1 cellular context compared by ENCODE assay signal in genomic region chr6:30396833-30397479, GRCh38.
A peak's percentile ranks its signal among the peaks of the same experiment; 100 is the strongest.
TF ChIP-seq lines count a peak whose summit lies in the region.

No MANE protein-coding gene starts in this region.

TF ChIP-seq in HepG2, 621 proteins besides CTCF, POLR2A, EP300 and RAD21 (continued from another document and continues in another):
- TF ChIP-seq ZNF513 (CRISPR knock-in tag; conservative IDR thresholded peaks at IDR 0.05) (no peak), ZNF792 (CRISPR knock-in tag; IDR thresholded peaks at IDR 0.05) (no peak), CBFB (CRISPR knock-in tag; IDR thresholded peaks at IDR 0.05) (peak; percentile 64; the same call in 1 of the 2 replicates), ZBTB3 (CRISPR knock-in tag; IDR thresholded peaks at IDR 0.05; ENCODE audit: borderline replicate concordance, low read depth) (no peak), SMAD3 (CRISPR knock-in tag; IDR thresholded peaks at IDR 0.05) (no peak), FOXK1 (CRISPR knock-in tag; IDR thresholded peaks at IDR 0.05; ENCODE audit: borderline replicate concordance, low read depth) (no peak), MXI1 (IDR thresholded peaks at IDR 0.05; ENCODE audit: borderline replicate concordance, low read depth, low read length) (no peak), RXRA (CRISPR knock-in tag; IDR thresholded peaks at IDR 0.05) (0 out of 2 replicates have a peak, but pooled peaks have one; percentile 30), ZFP62 (CRISPR knock-in tag; IDR thresholded peaks at IDR 0.05) (no peak), IRF9 (CRISPR knock-in tag; IDR thresholded peaks at IDR 0.05; ENCODE audit: borderline replicate concordance) (0 out of 2 replicates have a peak, but pooled peaks have one; percentile 49), NCOA5 (CRISPR knock-in tag; IDR thresholded peaks at IDR 0.05) (no peak), ZNF207 (IDR thresholded peaks at IDR 0.05; ENCODE audit: borderline replicate concordance) (no peak), KDM5A (IDR thresholded peaks at IDR 0.05; ENCODE audit: borderline replicate concordance, low read length) (no peak), ZNF20 (CRISPR knock-in tag; IDR thresholded peaks at IDR 0.05) (no peak), SATB2 (CRISPR knock-in tag; IDR thresholded peaks at IDR 0.05) (no peak), ZNF687 (CRISPR knock-in tag; IDR thresholded peaks at IDR 0.05) (peak; percentile 57), ZMYM2 (CRISPR knock-in tag; IDR thresholded peaks at IDR 0.05) (no peak), ZNF672 (CRISPR knock-in tag; IDR thresholded peaks at IDR 0.05) (no peak), MED13 (CRISPR knock-in tag; IDR thresholded peaks at IDR 0.05) (no peak), ZBTB4 (CRISPR knock-in tag; IDR thresholded peaks at IDR 0.05; ENCODE audit: borderline replicate concordance) (no peak), ZNF709 (CRISPR knock-in tag; IDR thresholded peaks at IDR 0.05) (no peak), ZNF7 (CRISPR knock-in tag; IDR thresholded peaks at IDR 0.05) (no peak), ZFP36L1 (CRISPR knock-in tag; IDR thresholded peaks at IDR 0.05) (no peak), AHR (CRISPR knock-in tag; IDR thresholded peaks at IDR 0.05) (0 out of 2 replicates have a peak, but pooled peaks have one; percentile 29), ZMAT3 (CRISPR knock-in tag; conservative IDR thresholded peaks at IDR 0.05) (no peak), ASH2L (IDR thresholded peaks at IDR 0.05; ENCODE audit: insufficient read length, low read depth, low read length) (no peak), ZNF160 (CRISPR knock-in tag; IDR thresholded peaks at IDR 0.05) (no peak), ZNF180 (CRISPR knock-in tag; IDR thresholded peaks at IDR 0.05; ENCODE audit: borderline replicate concordance, low read depth) (no peak), FOXP1 (IDR thresholded peaks at IDR 0.05) (no peak), FOXP1 (CRISPR knock-in tag; IDR thresholded peaks at IDR 0.05) (no peak), ATM (IDR thresholded peaks at IDR 0.05; ENCODE audit: borderline replicate concordance) (no peak), TFDP1 (CRISPR knock-in tag; IDR thresholded peaks at IDR 0.05; ENCODE audit: borderline replicate concordance) (no peak)
- TF ChIP-seq, protein P1, sequence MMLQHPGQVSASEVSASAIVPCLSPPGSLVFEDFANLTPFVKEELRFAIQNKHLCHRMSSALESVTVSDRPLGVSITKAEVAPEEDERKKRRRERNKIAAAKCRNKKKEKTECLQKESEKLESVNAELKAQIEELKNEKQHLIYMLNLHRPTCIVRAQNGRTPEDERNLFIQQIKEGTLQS (CRISPR knock-in tag; IDR thresholded peaks at IDR 0.05): no peak
- TF ChIP-seq, protein P2, sequence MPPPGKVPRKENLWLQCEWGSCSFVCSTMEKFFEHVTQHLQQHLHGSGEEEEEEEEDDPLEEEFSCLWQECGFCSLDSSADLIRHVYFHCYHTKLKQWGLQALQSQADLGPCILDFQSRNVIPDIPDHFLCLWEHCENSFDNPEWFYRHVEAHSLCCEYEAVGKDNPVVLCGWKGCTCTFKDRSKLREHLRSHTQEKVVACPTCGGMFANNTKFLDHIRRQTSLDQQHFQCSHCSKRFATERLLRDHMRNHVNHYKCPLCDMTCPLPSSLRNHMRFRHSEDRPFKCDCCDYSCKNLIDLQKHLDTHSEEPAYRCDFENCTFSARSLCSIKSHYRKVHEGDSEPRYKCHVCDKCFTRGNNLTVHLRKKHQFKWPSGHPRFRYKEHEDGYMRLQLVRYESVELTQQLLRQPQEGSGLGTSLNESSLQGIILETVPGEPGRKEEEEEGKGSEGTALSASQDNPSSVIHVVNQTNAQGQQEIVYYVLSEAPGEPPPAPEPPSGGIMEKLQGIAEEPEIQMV (CRISPR knock-in tag; IDR thresholded peaks at IDR 0.05; ENCODE audit: low read depth): peak; percentile 68; the same call in 1 of the 2 replicates
- TF ChIP-seq, protein P3, sequence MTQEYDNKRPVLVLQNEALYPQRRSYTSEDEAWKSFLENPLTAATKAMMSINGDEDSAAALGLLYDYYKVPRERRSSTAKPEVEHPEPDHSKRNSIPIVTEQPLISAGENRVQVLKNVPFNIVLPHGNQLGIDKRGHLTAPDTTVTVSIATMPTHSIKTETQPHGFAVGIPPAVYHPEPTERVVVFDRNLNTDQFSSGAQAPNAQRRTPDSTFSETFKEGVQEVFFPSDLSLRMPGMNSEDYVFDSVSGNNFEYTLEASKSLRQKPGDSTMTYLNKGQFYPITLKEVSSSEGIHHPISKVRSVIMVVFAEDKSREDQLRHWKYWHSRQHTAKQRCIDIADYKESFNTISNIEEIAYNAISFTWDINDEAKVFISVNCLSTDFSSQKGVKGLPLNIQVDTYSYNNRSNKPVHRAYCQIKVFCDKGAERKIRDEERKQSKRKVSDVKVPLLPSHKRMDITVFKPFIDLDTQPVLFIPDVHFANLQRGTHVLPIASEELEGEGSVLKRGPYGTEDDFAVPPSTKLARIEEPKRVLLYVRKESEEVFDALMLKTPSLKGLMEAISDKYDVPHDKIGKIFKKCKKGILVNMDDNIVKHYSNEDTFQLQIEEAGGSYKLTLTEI (CRISPR knock-in tag; conservative IDR thresholded peaks at IDR 0.05): no peak
- TF ChIP-seq, protein P4, sequence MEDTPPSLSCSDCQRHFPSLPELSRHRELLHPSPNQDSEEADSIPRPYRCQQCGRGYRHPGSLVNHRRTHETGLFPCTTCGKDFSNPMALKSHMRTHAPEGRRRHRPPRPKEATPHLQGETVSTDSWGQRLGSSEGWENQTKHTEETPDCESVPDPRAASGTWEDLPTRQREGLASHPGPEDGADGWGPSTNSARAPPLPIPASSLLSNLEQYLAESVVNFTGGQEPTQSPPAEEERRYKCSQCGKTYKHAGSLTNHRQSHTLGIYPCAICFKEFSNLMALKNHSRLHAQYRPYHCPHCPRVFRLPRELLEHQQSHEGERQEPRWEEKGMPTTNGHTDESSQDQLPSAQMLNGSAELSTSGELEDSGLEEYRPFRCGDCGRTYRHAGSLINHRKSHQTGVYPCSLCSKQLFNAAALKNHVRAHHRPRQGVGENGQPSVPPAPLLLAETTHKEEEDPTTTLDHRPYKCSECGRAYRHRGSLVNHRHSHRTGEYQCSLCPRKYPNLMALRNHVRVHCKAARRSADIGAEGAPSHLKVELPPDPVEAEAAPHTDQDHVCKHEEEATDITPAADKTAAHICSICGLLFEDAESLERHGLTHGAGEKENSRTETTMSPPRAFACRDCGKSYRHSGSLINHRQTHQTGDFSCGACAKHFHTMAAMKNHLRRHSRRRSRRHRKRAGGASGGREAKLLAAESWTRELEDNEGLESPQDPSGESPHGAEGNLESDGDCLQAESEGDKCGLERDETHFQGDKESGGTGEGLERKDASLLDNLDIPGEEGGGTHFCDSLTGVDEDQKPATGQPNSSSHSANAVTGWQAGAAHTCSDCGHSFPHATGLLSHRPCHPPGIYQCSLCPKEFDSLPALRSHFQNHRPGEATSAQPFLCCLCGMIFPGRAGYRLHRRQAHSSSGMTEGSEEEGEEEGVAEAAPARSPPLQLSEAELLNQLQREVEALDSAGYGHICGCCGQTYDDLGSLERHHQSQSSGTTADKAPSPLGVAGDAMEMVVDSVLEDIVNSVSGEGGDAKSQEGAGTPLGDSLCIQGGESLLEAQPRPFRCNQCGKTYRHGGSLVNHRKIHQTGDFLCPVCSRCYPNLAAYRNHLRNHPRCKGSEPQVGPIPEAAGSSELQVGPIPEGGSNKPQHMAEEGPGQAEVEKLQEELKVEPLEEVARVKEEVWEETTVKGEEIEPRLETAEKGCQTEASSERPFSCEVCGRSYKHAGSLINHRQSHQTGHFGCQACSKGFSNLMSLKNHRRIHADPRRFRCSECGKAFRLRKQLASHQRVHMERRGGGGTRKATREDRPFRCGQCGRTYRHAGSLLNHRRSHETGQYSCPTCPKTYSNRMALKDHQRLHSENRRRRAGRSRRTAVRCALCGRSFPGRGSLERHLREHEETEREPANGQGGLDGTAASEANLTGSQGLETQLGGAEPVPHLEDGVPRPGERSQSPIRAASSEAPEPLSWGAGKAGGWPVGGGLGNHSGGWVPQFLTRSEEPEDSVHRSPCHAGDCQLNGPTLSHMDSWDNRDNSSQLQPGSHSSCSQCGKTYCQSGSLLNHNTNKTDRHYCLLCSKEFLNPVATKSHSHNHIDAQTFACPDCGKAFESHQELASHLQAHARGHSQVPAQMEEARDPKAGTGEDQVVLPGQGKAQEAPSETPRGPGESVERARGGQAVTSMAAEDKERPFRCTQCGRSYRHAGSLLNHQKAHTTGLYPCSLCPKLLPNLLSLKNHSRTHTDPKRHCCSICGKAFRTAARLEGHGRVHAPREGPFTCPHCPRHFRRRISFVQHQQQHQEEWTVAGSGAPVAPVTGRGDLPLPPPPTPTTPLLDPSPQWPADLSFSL (CRISPR knock-in tag; IDR thresholded peaks at IDR 0.05): no peak
- TF ChIP-seq, protein P5, sequence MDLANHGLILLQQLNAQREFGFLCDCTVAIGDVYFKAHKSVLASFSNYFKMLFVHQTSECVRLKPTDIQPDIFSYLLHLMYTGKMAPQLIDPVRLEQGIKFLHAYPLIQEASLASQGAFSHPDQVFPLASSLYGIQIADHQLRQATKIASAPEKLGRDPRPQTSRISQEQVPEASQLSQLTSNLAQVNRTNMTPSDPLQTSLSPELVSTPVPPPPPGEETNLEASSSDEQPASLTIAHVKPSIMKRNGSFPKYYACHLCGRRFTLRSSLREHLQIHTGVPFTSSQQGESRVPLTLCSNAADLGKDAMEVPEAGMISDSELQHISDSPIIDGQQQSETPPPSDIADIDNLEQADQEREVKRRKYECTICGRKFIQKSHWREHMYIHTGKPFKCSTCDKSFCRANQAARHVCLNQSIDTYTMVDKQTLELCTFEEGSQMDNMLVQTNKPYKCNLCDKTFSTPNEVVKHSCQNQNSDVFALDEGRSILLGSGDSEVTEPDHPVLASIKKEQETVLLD (CRISPR knock-in tag; IDR thresholded peaks at IDR 0.05; ENCODE audit: low read depth): no peak
